Comparison of ENCODE assay signal across 18 cellular contexts in the genomic region with DNA sequence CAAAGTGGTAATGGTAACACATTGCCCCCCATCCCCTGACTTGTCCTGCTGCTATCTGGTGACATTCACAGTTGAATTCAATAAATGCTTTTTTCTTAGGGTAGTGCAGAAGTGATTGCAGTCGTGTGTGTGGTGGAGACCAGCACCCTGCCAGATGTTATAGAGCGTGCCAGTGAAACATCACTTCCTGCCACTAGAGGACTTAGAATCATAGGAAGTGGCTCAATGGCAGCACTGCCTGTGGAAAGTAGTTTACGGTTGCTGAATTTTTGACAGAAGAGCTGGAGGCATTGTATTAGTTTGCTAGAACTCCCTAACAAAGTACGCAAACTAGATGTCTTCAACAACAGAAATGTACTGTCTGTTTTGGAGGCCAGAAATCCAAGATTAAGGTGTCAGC. TPM values are rescaled to one million over a fixed set of nuclear protein-coding genes. Genes with fewer than 3 reads are reported as not detected.
DNase-seq lines count a peak whose midpoint lies in the region; ATAC-seq and TF ChIP-seq lines count a peak whose summit lies in the region.
"Had no signal": no experiment of that assay in that cellular context is flagged by ENCODE, and none has a peak within 500 bp of the region (broad histone marks: within the 10 kb centered on the region; RNA-seq: fewer than 3 reads in every experiment).

No MANE protein-coding gene starts in this region.

- H3K4me1 Mint-ChIP-seq in CD8-positive, alpha-beta T cell (ENCODE audit: low read depth): no peaks in the 10 kb centered on the region

- no peaks in the 10 kb centered on the region for H3K9me3 ChIP-seq in CD8-positive, alpha-beta T cell (ENCODE audit: low read length)
- H3K9me3 ChIP-seq: lower lobe of right lung had no signal

- H3K4me3 Mint-ChIP-seq in CD8-positive, alpha-beta T cell: no peak overlapping the region

- no peaks in the 10 kb centered on the region for H3K9me3 Mint-ChIP-seq in CD8-positive, alpha-beta T cell

- no peak overlapping the region for H3K27ac Mint-ChIP-seq in CD8-positive, alpha-beta T cell

- H3K36me3 ChIP-seq in CD8-positive, alpha-beta T cell (ENCODE audit: insufficient read depth, low read length): no peaks in the 10 kb centered on the region
- H3K36me3 ChIP-seq: lower lobe of right lung had no signal

- in situ Hi-C loops in GM13976 (cut with MboI; ENCODE audit: low sequenced_read_pairs, unreplicated experiment): no loop called here

- no peaks in the 10 kb centered on the region for H3K27me3 ChIP-seq in CD8-positive, alpha-beta T cell (ENCODE audit: insufficient read depth, low read length)
- H3K27me3 ChIP-seq: hepatocyte had no signal

- H3K4me3 ChIP-seq in fibroblast of villous mesenchyme (ENCODE audit: low read depth, low read length): no peak overlapping the region
- no peak overlapping the region for H3K4me3 ChIP-seq in CD8-positive, alpha-beta T cell (ENCODE audit: low read depth, low read length)
- H3K4me3 ChIP-seq: hepatocyte, lower lobe of right lung, SK-N-MC had no signal

- intact Hi-C loops in CD8-positive, alpha-beta T cell (cut with DNase I, micrococcal nuclease): no loop called here

- H3K4me1 ChIP-seq in CD8-positive, alpha-beta T cell (ENCODE audit: insufficient read depth, low read length): no peaks in the 10 kb centered on the region
- H3K4me1 ChIP-seq: lower lobe of right lung, parathyroid adenoma had no signal

- peaks cover 3% of the 10 kb centered on the region for H3K27me3 Mint-ChIP-seq in CD8-positive, alpha-beta T cell (ENCODE audit: low read depth)

- DNase-seq in NOMO-1 treated with DMSO at 0.1 percent for 48 hours (lab: John Stamatoyannopoulos, UW; ENCODE audit: unreplicated experiment): peak; percentile 35
- no peak for DNase-seq in fibroblast of villous mesenchyme (ENCODE audit: low read depth)
- DNase-seq in omental fat pad (ENCODE audit: low spot score): no peak
- DNase-seq in GM13976 (ENCODE audit: low spot score): no peak
- DNase-seq in CD8-positive, alpha-beta T cell: no peak
- no peak for DNase-seq in NCI-H1048 (lab: John Stamatoyannopoulos, UW)
- DNase-seq: activated CD4-positive, alpha-beta T cell treated with anti-CD3 and anti-CD28 coated beads for 4 hours; activated effector memory CD4-positive, alpha-beta T cell treated with anti-CD3 and anti-CD28 coated beads, Interleukin-2, amount 50 U/mL, for 16 hours; IMR-90; lower lobe of right lung; stimulated activated CD4-positive, alpha-beta T cell treated with anti-CD3 and anti-CD28 coated beads, Interleukin-1b, Interleukin-23, amount 100 ng/mL, for 48 hours; stimulated activated naive CD4-positive, alpha-beta T cell treated with Interleukin-2 at 50 U/mL for 16 hours had no signal

- ATAC-seq in HG02678 (IDR thresholded peaks at IDR 0.05; ENCODE audit: unreplicated experiment): peak; percentile 56
- ATAC-seq in omental fat pad (ENCODE audit: low FRiP score): no peak
- ATAC-seq in CD8-positive, alpha-beta T cell: no peak
- ATAC-seq: lower lobe of right lung had no signal

- no peak overlapping the region for H3K27ac ChIP-seq in CD8-positive, alpha-beta T cell (ENCODE audit: low read depth, low read length)
- H3K27ac ChIP-seq: hepatocyte, lower lobe of right lung, parathyroid adenoma, SK-N-MC had no signal

- POLR2A ChIA-PET in CD8-positive, alpha-beta T cell (lab: Charles Lee): no interaction called here

- TF ChIP-seq CTCF in GM12872 (IDR thresholded peaks at IDR 0.05; ENCODE audit: insufficient read depth, low read depth, low read length) (peak; percentile 56), fibroblast of villous mesenchyme (IDR thresholded peaks at IDR 0.05; ENCODE audit: insufficient read depth, low read depth, low read length) (peak; percentile 14), omental fat pad (IDR thresholded peaks at IDR 0.05) (no peak), GM13976 (IDR thresholded peaks at IDR 0.05; ENCODE audit: borderline replicate concordance, control extremely low read depth, extremely low read depth, insufficient read depth, missing control alignments) (no peak)
- no peak for TF ChIP-seq CTCF in CD8-positive, alpha-beta T cell (IDR thresholded peaks at IDR 0.05)

- H3K36me3 Mint-ChIP-seq in CD8-positive, alpha-beta T cell: no peaks in the 10 kb centered on the region

- CTCF ChIA-PET in CD8-positive, alpha-beta T cell (lab: Charles Lee): no interaction called here

RNA-seq across cellular contexts. Expression of gene P2RY12, which starts 37.4 kb away (rescaled TPM):
- total RNA-seq in fibroblast of villous mesenchyme (under 0.01 TPM in 1 of 2 replicates, not detected in the other), omental fat pad (1 to 10 TPM; 5.2 to 8.3 (median 7.0) TPM)
- not detected for total RNA-seq in CD8-positive, alpha-beta T cell
- total RNA-seq: bronchial epithelial cell, IMR-90 had no signal

RNA-seq across cellular contexts. Expression of gene IGSF10, which starts 38.9 kb away (rescaled TPM):
- total RNA-seq in fibroblast of villous mesenchyme (0.97 and 2.2 TPM in 2 replicates), omental fat pad (10 to 100 TPM in 1 of 4 donors, 1 to 10 TPM in 3; 3.2 to 10.3 (median 6.5) TPM)
- total RNA-seq in CD8-positive, alpha-beta T cell: not detected

Comparison
In these comparisons a context has a peak if more than half of its experiments do, and no peak if none do; other contexts are left out.
1. CTCF ChIP-seq: peak in GM12872 (single experiment) and fibroblast of villous mesenchyme (single experiment); none in omental fat pad (0 of 3), GM13976 (single experiment) and CD8-positive, alpha-beta T cell (single experiment).